Comparison of ENCODE assay signal across 8 cellular contexts in genomic region chr12:107670999-107671643, GRCh38. TPM values are rescaled to one million over a fixed set of nuclear protein-coding genes. Genes with fewer than 3 reads are reported as not detected.
DNase-seq lines count a peak whose midpoint lies in the region; ATAC-seq and TF ChIP-seq lines count a peak whose summit lies in the region.

No MANE protein-coding gene starts in this region.

- H2AFZ ChIP-seq in DND-41 (ENCODE audit: low read depth, low read length): 0 out of 2 replicates have a peak overlapping the region, but pooled peaks have one; percentile 33

- H3K36me3 ChIP-seq in DND-41 (ENCODE audit: insufficient read depth, low read length) (no peaks in the 10 kb centered on the region), HUES64 (ENCODE audit: insufficient read depth, low read length) (no peaks in the 10 kb centered on the region)

- H3K27ac ChIP-seq in DND-41 (ENCODE audit: low read length) (no peak overlapping the region), HUES64 (ENCODE audit: low read depth, low read length) (peak overlapping the region; percentile 50; the same call in 1 of the 2 replicates)

- H3K36me3 Mint-ChIP-seq in activated T-cell treated with anti-CD3 and anti-CD28 coated beads, Interleukin-2, amount 50 U/mL, for 4 hours (ENCODE audit: insufficient read depth): no peaks in the 10 kb centered on the region

- H3K4me1 ChIP-seq in DND-41 (ENCODE audit: insufficient read depth, low read length): no peaks in the 10 kb centered on the region
- H3K4me1 ChIP-seq in HUES64 (ENCODE audit: insufficient read depth, low read length): peaks cover 16% of the 10 kb centered on the region

- no peak overlapping the region for H3K4me3 ChIP-seq in DND-41 (ENCODE audit: low read depth in 1 of 2, low read length in 2 of 2)
- no peak overlapping the region for H3K4me3 ChIP-seq in HUES64 (ENCODE audit: low read length)

- DNase-seq in DND-41 (peak; percentile 37), iPS DF 19.7 (ENCODE audit: low read depth, low spot score) (peak; percentile 47), NCI-H2081 (lab: John Stamatoyannopoulos, UW) (no peak), 8988T (no peak), SW480 (ENCODE audit: low spot score) (no peak)
- DNase-seq in activated T-cell treated with anti-CD3 and anti-CD28 coated beads, Interleukin-2, amount 50 U/mL, for 4 hours: peak; percentile 12
- DNase-seq in stimulated activated naive CD8-positive, alpha-beta T cell treated with anti-CD3 and anti-CD28 coated beads, Interleukin-15, amount 100 ng/mL, for 72 hours: peak; percentile 29

- WGBS in HUES64: 46% methylated on average over 10 of the region's 10 CpGs

- H3K4me2 ChIP-seq in DND-41 (ENCODE audit: insufficient read depth, low read length): no peak overlapping the region

- H3K9ac ChIP-seq in DND-41 (ENCODE audit: low read depth, low read length): no peak overlapping the region
- no peak overlapping the region for H3K9ac ChIP-seq in HUES64 (ENCODE audit: low read depth, low read length)

- peak; percentile 80 for ATAC-seq in DND-41 (ENCODE audit: insufficient read depth, low read depth)
- ATAC-seq in activated T-cell treated with anti-CD3 and anti-CD28 coated beads, Interleukin-2, amount 50 U/mL, for 4 hours: no peak
- peak; percentile 78 for ATAC-seq in stimulated activated naive CD8-positive, alpha-beta T cell treated with anti-CD3 and anti-CD28 coated beads, Interleukin-15, amount 100 ng/mL, for 72 hours

- peaks cover 23% of the 10 kb centered on the region for H3K27me3 Mint-ChIP-seq in activated T-cell treated with anti-CD3 and anti-CD28 coated beads, Interleukin-2, amount 50 U/mL, for 4 hours (ENCODE audit: low read depth)
- H3K27me3 Mint-ChIP-seq in stimulated activated naive CD8-positive, alpha-beta T cell treated with anti-CD3 and anti-CD28 coated beads, Interleukin-15, amount 100 ng/mL, for 72 hours: peaks cover 25% of the 10 kb centered on the region

- no peak overlapping the region for H3K27ac Mint-ChIP-seq in stimulated activated naive CD8-positive, alpha-beta T cell treated with anti-CD3 and anti-CD28 coated beads, Interleukin-15, amount 100 ng/mL, for 72 hours

- no peaks in the 10 kb centered on the region for H3K79me2 ChIP-seq in DND-41 (ENCODE audit: insufficient read depth, low read length)

- H3K27me3 ChIP-seq in DND-41 (ENCODE audit: insufficient read depth, low read length, poor library complexity) (peaks cover 16% of the 10 kb centered on the region), HUES64 (ENCODE audit: insufficient read depth, low read length) (no peaks in the 10 kb centered on the region)

- H3K4me3 Mint-ChIP-seq in activated T-cell treated with anti-CD3 and anti-CD28 coated beads, Interleukin-2, amount 50 U/mL, for 4 hours: no peak overlapping the region
- H3K4me3 Mint-ChIP-seq in stimulated activated naive CD8-positive, alpha-beta T cell treated with anti-CD3 and anti-CD28 coated beads, Interleukin-15, amount 100 ng/mL, for 72 hours: no peak overlapping the region

- H3K9me3 ChIP-seq in DND-41 (ENCODE audit: insufficient read depth, low read length, severe bottlenecking) (no peaks in the 10 kb centered on the region), HUES64 (ENCODE audit: insufficient read depth, low read depth, low read length) (no peaks in the 10 kb centered on the region)

- H3K9me3 Mint-ChIP-seq in activated T-cell treated with anti-CD3 and anti-CD28 coated beads, Interleukin-2, amount 50 U/mL, for 4 hours: no peaks in the 10 kb centered on the region
- H3K9me3 Mint-ChIP-seq in stimulated activated naive CD8-positive, alpha-beta T cell treated with anti-CD3 and anti-CD28 coated beads, Interleukin-15, amount 100 ng/mL, for 72 hours: no peaks in the 10 kb centered on the region

- H3K4me1 Mint-ChIP-seq in activated T-cell treated with anti-CD3 and anti-CD28 coated beads, Interleukin-2, amount 50 U/mL, for 4 hours (ENCODE audit: low read depth): peaks cover 4% of the 10 kb centered on the region
- H3K4me1 Mint-ChIP-seq in stimulated activated naive CD8-positive, alpha-beta T cell treated with anti-CD3 and anti-CD28 coated beads, Interleukin-15, amount 100 ng/mL, for 72 hours: peaks cover 6% of the 10 kb centered on the region

- peak; percentile 81 for TF ChIP-seq CTCF in DND-41 (IDR thresholded peaks at IDR 0.05; ENCODE audit: borderline replicate concordance, extremely low read depth, low read length, poor library complexity, severe bottlenecking)

- no peaks in the 10 kb centered on the region for H4K20me1 ChIP-seq in DND-41 (ENCODE audit: insufficient read depth, low read length)

RNA-seq across cellular contexts. Expression of gene PWP1, which starts 14.5 kb away (rescaled TPM):
- polyA plus RNA-seq in HUES64 (2013, experiment 1 of 2): 59.8 TPM
- 51.3 TPM for polyA plus RNA-seq in HUES64 (2013, experiment 2 of 2)
- total RNA-seq in activated T-cell treated with anti-CD3 and anti-CD28 coated beads, Interleukin-2, amount 50 U/mL, for 4 hours: 100 to 1,000 TPM in 1 of 3 donors, 10 to 100 TPM in 2; 79.4 to 106 (median 97.3) TPM

Comparison
In these comparisons a context has a peak if more than half of its experiments do, and no peak if none do; other contexts are left out.
1. ATAC-seq: peak in DND-41 (single experiment) and stimulated activated naive CD8-positive, alpha-beta T cell treated with anti-CD3 and anti-CD28 coated beads, Interleukin-15, amount 100 ng/mL, for 72 hours (single experiment); none in activated T-cell treated with anti-CD3 and anti-CD28 coated beads, Interleukin-2, amount 50 U/mL, for 4 hours (0 of 2).
2. DNase-seq: peak in DND-41 (single experiment), activated T-cell treated with anti-CD3 and anti-CD28 coated beads, Interleukin-2, amount 50 U/mL, for 4 hours (single experiment), iPS DF 19.7 (single experiment) and stimulated activated naive CD8-positive, alpha-beta T cell treated with anti-CD3 and anti-CD28 coated beads, Interleukin-15, amount 100 ng/mL, for 72 hours (2 of 2); none in NCI-H2081 (0 of 2), 8988T (single experiment) and SW480 (single experiment).